ENCODE assay signal across 8 cellular contexts in the genomic region with DNA sequence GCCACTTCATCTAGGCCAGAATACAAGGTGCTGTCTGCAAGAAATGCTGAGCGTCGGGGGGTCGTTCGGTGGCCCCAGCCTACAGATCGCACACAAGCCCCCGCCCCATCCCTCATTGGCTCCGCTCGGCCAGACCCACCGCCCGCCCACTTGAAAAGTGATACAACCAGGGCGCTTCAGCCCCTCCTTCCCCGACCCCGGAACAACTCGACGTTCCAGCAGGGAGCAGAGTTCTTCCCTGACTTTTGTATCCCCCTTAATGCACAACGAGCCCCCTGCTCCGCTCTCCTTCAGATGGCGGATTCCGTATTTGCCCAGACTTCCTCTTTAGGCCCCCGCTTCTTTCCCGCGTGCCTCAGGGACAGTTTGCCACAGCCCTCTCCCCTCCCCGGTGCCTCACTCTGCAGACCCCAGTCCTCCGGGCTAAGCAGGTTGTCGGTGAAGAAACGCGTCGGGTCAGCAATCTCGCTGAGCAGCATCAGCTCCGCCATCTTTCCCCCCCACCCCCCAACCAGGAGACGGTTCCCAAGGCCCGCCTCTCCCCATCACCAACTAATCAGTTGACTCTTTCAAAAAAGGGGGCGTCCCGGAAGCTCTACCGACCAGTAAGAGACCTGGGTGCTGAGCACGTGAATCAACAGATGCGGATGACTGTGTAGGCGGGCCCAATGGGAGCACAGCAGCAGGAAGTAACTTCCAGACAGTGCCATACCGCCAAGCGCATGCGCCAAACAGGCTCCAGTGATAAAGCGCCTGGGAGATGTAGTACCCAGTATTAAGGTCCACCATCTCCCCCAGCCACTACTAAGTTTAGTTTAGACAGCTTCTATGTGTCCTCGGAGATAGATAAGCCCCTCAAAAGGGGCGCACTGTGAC. TPM values are rescaled to one million over a fixed set of nuclear protein-coding genes. Genes with fewer than 3 reads are reported as not detected.
DNase-seq lines count a peak whose midpoint lies in the region; ATAC-seq and TF ChIP-seq lines count a peak whose summit lies in the region.

Gene ATF6B, minus strand, starts transcription at position 530 of the 876 bp plus-strand sequence. Its CDS starts 39 bp downstream, at position 491.

- H3K27me3 Mint-ChIP-seq in GM23338 (ENCODE audit: insufficient read depth, low read depth, poor library complexity) (peaks cover 16% of the 10 kb centered on the region), naive B cell (peaks cover 0 to 4% (median 0%) of the 10 kb centered on the region in 3 donors)
- no peaks in the 10 kb centered on the region for H3K27me3 Mint-ChIP-seq in stimulated activated memory B cell treated with anti-CD40 and anti-IgM and Interleukin-4, amounts not matched to agents 10 μg/mL and 1 μg/mL and 100 μg/mL, for 72 hours

- ATAC-seq in GM23338 (peak; percentile 89), naive B cell (ENCODE audit: low read depth in 2 of 2) (peak; percentile 92 to 94)
- ATAC-seq in stimulated activated memory B cell treated with anti-CD40 and anti-IgM and Interleukin-4, amounts not matched to agents 10 μg/mL and 1 μg/mL and 100 μg/mL, for 72 hours = peak; percentile 98

- H3K4me1 Mint-ChIP-seq in GM23338 (peaks cover 23% of the 10 kb centered on the region), naive B cell (peaks cover 39 to 61% (median 53%) of the 10 kb centered on the region in 3 donors)
- H3K4me1 Mint-ChIP-seq in stimulated activated memory B cell treated with anti-CD40 and anti-IgM and Interleukin-4, amounts not matched to agents 10 μg/mL and 1 μg/mL and 100 μg/mL, for 72 hours = peaks cover 59% of the 10 kb centered on the region

- peak within 1 kb of the TSS; percentile 54; the same call in 1 of the 2 replicates for H2AFZ ChIP-seq in GM23338

- H3K79me2 ChIP-seq in DOHH2 (ENCODE audit: control insufficient read depth, low read length) (peaks cover 43% of the 10 kb centered on the region), GM23338 (replicated peaks; ENCODE audit: insufficient read depth) (peaks cover 20% of the 10 kb centered on the region)

- peak within 1 kb of the TSS; percentile 86 for H3K4me2 ChIP-seq in DOHH2 (ENCODE audit: low read length)
- H3K4me2 ChIP-seq in GM23338 = peak within 1 kb of the TSS; percentile 96

- H3K9me3 ChIP-seq in DOHH2 (ENCODE audit: control insufficient read depth, insufficient read depth, low read length) = no peaks in the 10 kb centered on the region

- H3F3A ChIP-seq in DOHH2 (ENCODE audit: control insufficient read depth, insufficient read depth) = 0 out of 2 replicates have a peak, but pooled peaks cover 3% of the 10 kb centered on the region
- H3F3A ChIP-seq in GM23338 (replicated peaks; ENCODE audit: low read depth) = peaks cover 10% of the 10 kb centered on the region; the same call in 1 of the 2 replicates

- TF ChIP-seq CTCF in DOHH2 (IDR thresholded peaks at IDR 0.05; ENCODE audit: low read depth, low read length, poor library complexity, severe bottlenecking) (no peak), GM23338 (conservative IDR thresholded peaks at IDR 0.05; ENCODE audit: low read depth in 2 of 2) (no peak)

- H3K9me2 ChIP-seq in DOHH2 (replicated peaks; ENCODE audit: control insufficient read depth, low read length) (no peaks in the 10 kb centered on the region), GM23338 (ENCODE audit: insufficient read depth) (no peaks in the 10 kb centered on the region)

- H4K20me1 ChIP-seq in DOHH2 (ENCODE audit: control insufficient read depth, insufficient read depth, low read depth, low read length) (0 out of 2 replicates have a peak, but pooled peaks cover 3% of the 10 kb centered on the region), GM23338 (replicated peaks; ENCODE audit: insufficient read depth) (0 out of 2 replicates have a peak, but pooled peaks cover 5% of the 10 kb centered on the region)

- H3K27ac Mint-ChIP-seq in GM23338 = peak within 1 kb of the TSS; percentile 99
- H3K27ac Mint-ChIP-seq in naive B cell = peak within 1 kb of the TSS; percentile 86 to 99 (median 98)
- peak within 1 kb of the TSS; percentile 98 for H3K27ac Mint-ChIP-seq in stimulated activated memory B cell treated with anti-CD40 and anti-IgM and Interleukin-4, amounts not matched to agents 10 μg/mL and 1 μg/mL and 100 μg/mL, for 72 hours

- peak within 1 kb of the TSS; percentile 93 for H3K4me3 ChIP-seq in DOHH2 (ENCODE audit: low read length)
- H3K4me3 ChIP-seq in GM23338 = peak within 1 kb of the TSS; percentile 96

- H3K36me3 ChIP-seq in DOHH2 (ENCODE audit: control insufficient read depth, low read length) (peaks cover 46% of the 10 kb centered on the region), GM23338 (ENCODE audit: insufficient read depth) (0 out of 2 replicates have a peak, but pooled peaks cover 5% of the 10 kb centered on the region)

- H3K27ac ChIP-seq in DOHH2 (ENCODE audit: low read depth, low read length) (peak within 1 kb of the TSS; percentile 66), GM23338 (ENCODE audit: low read depth) (peak within 1 kb of the TSS; percentile 94)

- DNase-seq in GM23338 (ENCODE audit: low spot score) = peak; percentile 99
- DNase-seq in LHCN-M2 (ENCODE audit: low read depth) = peak; percentile 100
- peak; percentile 99 for DNase-seq in RPMI8226
- peak; percentile 89 to 95 for DNase-seq in activated T-helper 1 cell treated with anti-CD3 and anti-CD28 coated beads, Interleukin-2, amount 50 U/mL, for 16 hours (ENCODE audit: low read depth in 1 of 2, low spot score in 1 of 2)
- DNase-seq in fibroblast of gingiva (ENCODE audit: low read depth) = peak; percentile 100
- peak; percentile 95 for DNase-seq in naive B cell

- H3K9me3 Mint-ChIP-seq in GM23338 (no peaks in the 10 kb centered on the region), naive B cell (peaks cover 0 to 2% (median 0%) of the 10 kb centered on the region in 7 donors)
- no peaks in the 10 kb centered on the region for H3K9me3 Mint-ChIP-seq in stimulated activated memory B cell treated with anti-CD40 and anti-IgM and Interleukin-4, amounts not matched to agents 10 μg/mL and 1 μg/mL and 100 μg/mL, for 72 hours

- H3K4me3 Mint-ChIP-seq in GM23338 (peak within 1 kb of the TSS; percentile 100), naive B cell (peak within 1 kb of the TSS; percentile 99 to 100 (median 99))
- peak within 1 kb of the TSS; percentile 100 for H3K4me3 Mint-ChIP-seq in stimulated activated memory B cell treated with anti-CD40 and anti-IgM and Interleukin-4, amounts not matched to agents 10 μg/mL and 1 μg/mL and 100 μg/mL, for 72 hours

- H3K27me3 ChIP-seq in DOHH2 (ENCODE audit: control insufficient read depth, low read length) = no peaks in the 10 kb centered on the region
- no peaks in the 10 kb centered on the region for H3K27me3 ChIP-seq in GM23338 (ENCODE audit: insufficient read depth)

- H3K4me1 ChIP-seq in DOHH2 (ENCODE audit: control insufficient read depth, low read length) (peaks cover 27% of the 10 kb centered on the region), GM23338 (ENCODE audit: insufficient read depth) (peaks cover 22% of the 10 kb centered on the region)

- H3K36me3 Mint-ChIP-seq in GM23338 (ENCODE audit: low read depth) = peaks cover 26% of the 10 kb centered on the region
- H3K36me3 Mint-ChIP-seq in naive B cell = peaks cover 0 to 18% of the 10 kb centered on the region in 2 donors
- peaks cover 30% of the 10 kb centered on the region for H3K36me3 Mint-ChIP-seq in stimulated activated memory B cell treated with anti-CD40 and anti-IgM and Interleukin-4, amounts not matched to agents 10 μg/mL and 1 μg/mL and 100 μg/mL, for 72 hours

TF ChIP-seq in GM23338, 12 proteins besides CTCF, POLR2A, EP300 and RAD21 (continues in another document):
- TF ChIP-seq ETS1 (IDR thresholded peaks at IDR 0.05) = peak; percentile 25

RNA-seq across cellular contexts. Expression of gene ATF6B, which starts in this region (rescaled TPM):
- total RNA-seq in GM23338 (2014; rRNA removed; shearing (Covaris generic)) = 21.7 and 24.9 TPM in 2 replicates
- polyA plus RNA-seq in GM23338 (2016; fragmentation: Nextera tagmentation; extraction: Ambion mirVana) = 25.9 and 26.1 TPM in 2 replicates
- total RNA-seq in LHCN-M2 (2014; rRNA removed) = 29.8 and 34.7 TPM in 2 replicates
- polyA plus RNA-seq in LHCN-M2 (2012) = 71.0 TPM
- polyA plus RNA-seq in naive B cell (ENCODE audit: low read depth in 6 of 6) = 10 to 100 TPM; 25.7 to 35.0 (median 32.4) TPM

Comparison
In these comparisons a context has a peak if more than half of its experiments do, and no peak if none do; other contexts are left out.
1. Peak in every context shown above with its lines: DNase-seq, ATAC-seq, H3K4me3 ChIP-seq and H3K27ac ChIP-seq.